In genomic region chr7:34096777-34097176, GRCh38 we compare ENCODE assay signal across 13 cellular contexts.
"Had no signal": no experiment of that assay in that cellular context is flagged by ENCODE, and none has a peak within 500 bp of the region (broad histone marks: within the 10 kb centered on the region; RNA-seq: fewer than 3 reads in every experiment).

No MANE protein-coding gene starts in this region.

- H3K36me3 ChIP-seq: breast epithelium, neural progenitor cell, right atrium auricular region, suprapubic skin had no signal

- H3K4me3 Mint-ChIP-seq: activated CD4-positive, alpha-beta memory T cell treated with anti-CD3 and anti-CD28 coated beads for 36 hours; activated naive CD8-positive, alpha-beta T cell; memory B cell; neural progenitor cell had no signal

- H3K9me3 ChIP-seq: breast epithelium, right atrium auricular region, suprapubic skin had no signal

- DNase-seq: activated CD4-positive, alpha-beta memory T cell treated with anti-CD3 and anti-CD28 coated beads for 36 hours; activated CD4-positive, alpha-beta T cell treated with anti-CD3 and anti-CD28 coated beads for 1 hour; activated gamma-delta T cell; activated T-cell treated with anti-CD3 and anti-CD28 coated beads, Interleukin-2, amount 50 U/mL, for 48 hours; stimulated activated CD4-positive, alpha-beta T cell treated with anti-CD3 and anti-CD28 coated beads, Interleukin-2, amount 100 ng/mL, for 24 hours; stimulated activated naive CD4-positive, alpha-beta T cell treated with Interleukin-2 at 50 U/mL for 16 hours had no signal

- H3K9me3 Mint-ChIP-seq: activated CD4-positive, alpha-beta memory T cell treated with anti-CD3 and anti-CD28 coated beads for 36 hours; memory B cell had no signal

- H3K27ac ChIP-seq: neural progenitor cell, suprapubic skin had no signal

- H3K4me3 ChIP-seq: breast epithelium, neural progenitor cell, right atrium auricular region, suprapubic skin had no signal

- H3K27me3 Mint-ChIP-seq: activated CD4-positive, alpha-beta memory T cell treated with anti-CD3 and anti-CD28 coated beads for 36 hours; activated naive CD8-positive, alpha-beta T cell; memory B cell had no signal

- H3K27ac Mint-ChIP-seq: activated CD4-positive, alpha-beta memory T cell treated with anti-CD3 and anti-CD28 coated beads for 36 hours; activated naive CD8-positive, alpha-beta T cell; memory B cell; neural progenitor cell had no signal

- H3K4me2 ChIP-seq: neural progenitor cell had no signal

- H3K4me1 Mint-ChIP-seq: memory B cell had no signal

- H2AFZ ChIP-seq: neural progenitor cell had no signal

- ATAC-seq: left colon had no signal

- H3K27me3 ChIP-seq: breast epithelium, neural progenitor cell, right atrium auricular region, suprapubic skin had no signal

- H3K9ac ChIP-seq: neural progenitor cell had no signal

- H3K36me3 Mint-ChIP-seq: activated CD4-positive, alpha-beta memory T cell treated with anti-CD3 and anti-CD28 coated beads for 36 hours; activated naive CD8-positive, alpha-beta T cell; memory B cell; neural progenitor cell had no signal

- H3K4me1 ChIP-seq: breast epithelium, neural progenitor cell, suprapubic skin had no signal
